ENCODE assay signal across 16 cellular contexts in genomic region chr5:59816901-59817300, GRCh38.
DNase-seq lines count a peak whose midpoint lies in the region; FAIRE-seq and TF ChIP-seq lines count a peak whose summit lies in the region.
"Had no signal": no experiment of that assay in that cellular context is flagged by ENCODE, and none has a peak within 500 bp of the region (broad histone marks: within the 10 kb centered on the region; RNA-seq: fewer than 3 reads in every experiment).

No MANE protein-coding gene starts in this region.

- no peak overlapping the region for H3K23ac ChIP-seq in mesenchymal stem cell (ENCODE audit: low read length in 2 of 2)

- TF ChIP-seq EP300 in esophagus muscularis mucosa (IDR thresholded peaks at IDR 0.05) = no peak

- H3K9ac ChIP-seq in mesenchymal stem cell (ENCODE audit: low read length) = no peak overlapping the region

- no peak overlapping the region for H2BK120ac ChIP-seq in mesenchymal stem cell (ENCODE audit: low read depth, low read length)

- TF ChIP-seq CTCF in 22Rv1 (IDR thresholded peaks at IDR 0.05) = no peak
- no peak for TF ChIP-seq CTCF in esophagus muscularis mucosa (IDR thresholded peaks at IDR 0.05)

- peak overlapping the region; percentile 7 for H4K8ac ChIP-seq in mesenchymal stem cell (ENCODE audit: low read length)

- no peak overlapping the region for H2BK5ac ChIP-seq in mesenchymal stem cell (ENCODE audit: low read depth, low read length, poor library complexity, severe bottlenecking)

- no peak overlapping the region for H3K14ac ChIP-seq in mesenchymal stem cell (ENCODE audit: low read length in 2 of 2)

- no peak overlapping the region for H3K4ac ChIP-seq in mesenchymal stem cell (ENCODE audit: low read depth in 1 of 2, low read length in 2 of 2)

- no peak for TF ChIP-seq POLR2A in GM12891 (IDR thresholded peaks at IDR 0.05; ENCODE audit: low read depth, low read length)
- no peak for TF ChIP-seq POLR2A in esophagus muscularis mucosa (IDR thresholded peaks at IDR 0.05; ENCODE audit: low read depth)

- H3K79me1 ChIP-seq in mesenchymal stem cell (replicated peaks; ENCODE audit: low read length, poor library complexity, severe bottlenecking) = no peaks in the 10 kb centered on the region

- H3K4me1 ChIP-seq in mesenchymal stem cell (ENCODE audit: control insufficient read depth, insufficient read depth, low read depth, low read length) (no peaks in the 10 kb centered on the region), esophagus muscularis mucosa (peaks cover 0 to 5% (median 0%) of the 10 kb centered on the region in 4 donors)

- H3K27me3 ChIP-seq in mesenchymal stem cell (ENCODE audit: control insufficient read depth in 1 of 2, insufficient read depth in 1 of 2, low read length in 2 of 2) (peaks cover 1 to 33% of the 10 kb centered on the region in 2 experiments), esophagus muscularis mucosa (no peaks in the 10 kb centered on the region)

- no peak overlapping the region for H3K4me2 ChIP-seq in mesenchymal stem cell (ENCODE audit: low read length, poor library complexity, severe bottlenecking)

- H3K4me3 ChIP-seq in mesenchymal stem cell (ENCODE audit: insufficient read depth in 1 of 2, low read depth in 1 of 2, low read length in 2 of 2) = no peak overlapping the region
- H3K4me3 ChIP-seq in esophagus muscularis mucosa = no peak overlapping the region

- H3K36me3 ChIP-seq in mesenchymal stem cell (ENCODE audit: control insufficient read depth in 1 of 2, insufficient read depth in 2 of 2, low read depth in 1 of 2, low read length in 2 of 2) (no peaks in the 10 kb centered on the region), esophagus muscularis mucosa (no peaks in the 10 kb centered on the region)

- peak overlapping the region; percentile 78 for H3K27ac ChIP-seq in 22Rv1
- H3K27ac ChIP-seq in mesenchymal stem cell (ENCODE audit: low read length, poor library complexity, severe bottlenecking) = no peak overlapping the region
- no peak overlapping the region for H3K27ac ChIP-seq in esophagus muscularis mucosa (replicated peaks in 1 of 4)

- FAIRE-seq in GM12891 (lab: Jason Lieb, UNC) = no peak
- FAIRE-seq: GM12892, H1 had no signal

- intact Hi-C loops in esophagus muscularis mucosa (cut with DNase I) = no loop called here

- peak overlapping the region in 1 of 2 experiments; percentile 4 for H2BK12ac ChIP-seq in mesenchymal stem cell (ENCODE audit: low read length in 2 of 2)

- no peak overlapping the region for H2AK5ac ChIP-seq in mesenchymal stem cell (ENCODE audit: low read length, severe bottlenecking)

- H2AFZ ChIP-seq in mesenchymal stem cell (ENCODE audit: low read depth, low read length) = no peak overlapping the region

- H3K18ac ChIP-seq in mesenchymal stem cell (ENCODE audit: low read depth in 1 of 2, low read length in 2 of 2) = peak overlapping the region in 1 of 2 experiments; percentile 24

- H4K91ac ChIP-seq in mesenchymal stem cell (ENCODE audit: low read length) = no peak overlapping the region

- 86% methylated on average over 2 of the region's 4 CpGs for WGBS in mesenchymal stem cell
- WGBS in esophagus muscularis mucosa = 90% methylated on average over 4 of the region's 4 CpGs

- H2BK15ac ChIP-seq in mesenchymal stem cell (ENCODE audit: low read depth, poor library complexity, severe bottlenecking) = no peak overlapping the region

- H3K9me3 ChIP-seq in mesenchymal stem cell (ENCODE audit: control insufficient read depth, low read length) (no peaks in the 10 kb centered on the region), esophagus muscularis mucosa (no peaks in the 10 kb centered on the region)
- H3K9me3 ChIP-seq: Caco-2 had no signal

- DNase-seq in DMS 273 treated with DMSO at 0.1 percent for 48 hours (lab: John Stamatoyannopoulos, UW) = peak; percentile 68
- peak; percentile 53 for DNase-seq in NCI-H1694 treated with DMSO at 0.1 percent for 48 hours (lab: John Stamatoyannopoulos, UW)
- no peak for DNase-seq in mesenchymal stem cell
- DNase-seq in GM12891 (ENCODE audit: insufficient read length, low spot score) = no peak
- DNase-seq in NCI-H2171 treated with DMSO at 0.1 percent for 48 hours (lab: John Stamatoyannopoulos, UW) = no peak
- DNase-seq in esophagus muscularis mucosa (ENCODE audit: extremely low spot score) = no peak
- DNase-seq: C1 segment of cervical spinal cord; Caco-2; CD8-positive, alpha-beta T cell; DMS53; DMS79 treated with DMSO at 0.1 percent for 48 hours; GF-D8; H9 had no signal

TF ChIP-seq in GM12891, 5 proteins besides CTCF, POLR2A, EP300 and RAD21:
- no peak for TF ChIP-seq TAF1 (IDR thresholded peaks at IDR 0.05; ENCODE audit: low read depth, low read length)
- TF ChIP-seq POU2F2 (IDR thresholded peaks at IDR 0.05; ENCODE audit: low read depth, low read length) = no peak

Comparison
In these comparisons a context has a peak if more than half of its experiments do, and no peak if none do; other contexts are left out.
1. DNase-seq: peak in DMS 273 treated with DMSO at 0.1 percent for 48 hours (single experiment) and NCI-H1694 treated with DMSO at 0.1 percent for 48 hours (single experiment); none in mesenchymal stem cell (single experiment), GM12891 (single experiment), NCI-H2171 treated with DMSO at 0.1 percent for 48 hours (single experiment) and esophagus muscularis mucosa (single experiment).